Comparison of ENCODE assay signal across 28 cellular contexts in genomic region chr7:8441602-8442294, GRCh38. TPM values are rescaled to one million over a fixed set of nuclear protein-coding genes. Genes with fewer than 3 reads are reported as not detected.
DNase-seq lines count a peak whose midpoint lies in the region; ATAC-seq lines count a peak whose summit lies in the region.
"Had no signal": no experiment of that assay in that cellular context is flagged by ENCODE, and none has a peak within 500 bp of the region (broad histone marks: within the 10 kb centered on the region; RNA-seq: fewer than 3 reads in every experiment).

No MANE protein-coding gene starts in this region.

- peaks cover 80% of the 10 kb centered on the region for H3K27me3 Mint-ChIP-seq in activated CD8-positive, alpha-beta memory T cell treated with anti-CD3 and anti-CD28 coated beads, Interleukin-2, amount 10 ng/mL, durations not matched to agents 7 days and 5 days
- H3K27me3 Mint-ChIP-seq in stimulated activated naive B cell treated with anti-CD40 and anti-IgM and Interleukin-4, amounts not matched to agents 10 μg/mL and 1 μg/mL and 100 μg/mL, for 72 hours: peaks cover 69 to 75% of the 10 kb centered on the region in 2 donors

- CTCF ChIA-PET in activated CD8-positive, alpha-beta memory T cell treated with anti-CD3 and anti-CD28 coated beads, Interleukin-2, amount 10 ng/mL, durations not matched to agents 7 days and 5 days (lab: Charles Lee): interaction anchor here (1.3 kb wide), 1 partner anchor 282 kb away, joined by 3 read pairs; no protein-coding TSS in a partner anchor

- H3K4me1 Mint-ChIP-seq in activated CD8-positive, alpha-beta memory T cell treated with anti-CD3 and anti-CD28 coated beads, Interleukin-2, amount 10 ng/mL, durations not matched to agents 7 days and 5 days: peaks cover 8% of the 10 kb centered on the region
- H3K4me1 Mint-ChIP-seq in stimulated activated naive B cell treated with anti-CD40 and anti-IgM and Interleukin-4, amounts not matched to agents 10 μg/mL and 1 μg/mL and 100 μg/mL, for 72 hours: peaks cover 12 to 22% of the 10 kb centered on the region in 2 donors

- ATAC-seq in activated CD8-positive, alpha-beta memory T cell treated with anti-CD3 and anti-CD28 coated beads, Interleukin-2, amount 10 ng/mL, durations not matched to agents 7 days and 5 days: no peak
- no peak for ATAC-seq in stimulated activated naive B cell treated with anti-CD40 and anti-IgM and Interleukin-4, amounts not matched to agents 10 μg/mL and 1 μg/mL and 100 μg/mL, for 72 hours (replicated peaks)
- ATAC-seq: CD8-positive, alpha-beta T cell; HCT116; left ventricle myocardium superior; naive thymus-derived CD8-positive, alpha-beta T cell had no signal

- peak overlapping the region; percentile 32 for H3K4me3 ChIP-seq in ectodermal cell (ENCODE audit: insufficient read depth, low read depth, low read length)
- H3K4me3 ChIP-seq: PC-9 had no signal

- WGBS in ectodermal cell, 2 experiments: 0% methylated on average over 35 to 37 of the region's 38 CpGs

- peak overlapping the region; percentile 56 for H3K27ac Mint-ChIP-seq in activated CD8-positive, alpha-beta memory T cell treated with anti-CD3 and anti-CD28 coated beads, Interleukin-2, amount 10 ng/mL, durations not matched to agents 7 days and 5 days
- peak overlapping the region; percentile 56 for H3K27ac Mint-ChIP-seq in stimulated activated naive B cell treated with anti-CD40 and anti-IgM and Interleukin-4, amounts not matched to agents 10 μg/mL and 1 μg/mL and 100 μg/mL, for 72 hours
- H3K27ac Mint-ChIP-seq: activated naive CD8-positive, alpha-beta T cell; CD8-positive, alpha-beta T cell had no signal

- peaks cover 3% of the 10 kb centered on the region for H3K36me3 Mint-ChIP-seq in activated CD8-positive, alpha-beta memory T cell treated with anti-CD3 and anti-CD28 coated beads, Interleukin-2, amount 10 ng/mL, durations not matched to agents 7 days and 5 days
- H3K36me3 Mint-ChIP-seq in stimulated activated naive B cell treated with anti-CD40 and anti-IgM and Interleukin-4, amounts not matched to agents 10 μg/mL and 1 μg/mL and 100 μg/mL, for 72 hours: peaks cover 5 to 7% of the 10 kb centered on the region in 2 donors
- H3K36me3 Mint-ChIP-seq: CD8-positive, alpha-beta T cell had no signal

- H3K9me3 ChIP-seq in ectodermal cell (ENCODE audit: control insufficient read depth, low read length): no peaks in the 10 kb centered on the region

- H3K4me1 ChIP-seq in ectodermal cell (ENCODE audit: control insufficient read depth, insufficient read depth, low read length): peaks cover 19% of the 10 kb centered on the region

- H3K36me3 ChIP-seq in ectodermal cell (ENCODE audit: control insufficient read depth, insufficient read depth, low read length): no peaks in the 10 kb centered on the region
- H3K36me3 ChIP-seq: WERI-Rb-1 had no signal

- H3K27ac ChIP-seq in ectodermal cell (ENCODE audit: insufficient read depth, low read depth, low read length, poor library complexity, severe bottlenecking): no peak overlapping the region
- H3K27ac ChIP-seq: HL-60, PC-9, WERI-Rb-1 had no signal

- H3K27me3 ChIP-seq in ectodermal cell (ENCODE audit: control insufficient read depth, insufficient read depth, low read length, poor library complexity, severe bottlenecking): peaks cover 98% of the 10 kb centered on the region

- no peak overlapping the region for H3K4me3 Mint-ChIP-seq in activated CD8-positive, alpha-beta memory T cell treated with anti-CD3 and anti-CD28 coated beads, Interleukin-2, amount 10 ng/mL, durations not matched to agents 7 days and 5 days
- no peak overlapping the region for H3K4me3 Mint-ChIP-seq in stimulated activated naive B cell treated with anti-CD40 and anti-IgM and Interleukin-4, amounts not matched to agents 10 μg/mL and 1 μg/mL and 100 μg/mL, for 72 hours
- H3K4me3 Mint-ChIP-seq: activated naive CD8-positive, alpha-beta T cell; CD8-positive, alpha-beta T cell had no signal

- no peak for DNase-seq in activated CD8-positive, alpha-beta memory T cell treated with anti-CD3 and anti-CD28 coated beads, Interleukin-2, amount 10 ng/mL, durations not matched to agents 7 days and 5 days
- no peak for DNase-seq in activated CD8-positive, alpha-beta memory T cell treated with anti-CD3 and anti-CD28 coated beads, Interleukin-2, amount 50 U/mL, for 48 hours
- DNase-seq in iPS-NIHi7 (ENCODE audit: extremely low spot score) (peak; percentile 43), GM19240 (ENCODE audit: insufficient read length, low spot score) (no peak), NCI-H510A treated with DMSO at 0.1 percent for 48 hours (lab: John Stamatoyannopoulos, UW) (no peak)
- DNase-seq in stimulated activated naive B cell treated with anti-CD40 and anti-IgM and Interleukin-4, amounts not matched to agents 10 μg/mL and 1 μg/mL and 100 μg/mL, for 72 hours: no peak
- no peak for DNase-seq in stimulated activated CD4-positive, alpha-beta T cell treated with anti-CD3 and anti-CD28 coated beads, Interleukin-15, amount 100 ng/mL, for 24 hours
- DNase-seq: activated CD4-positive, alpha-beta T cell treated with anti-CD3 and anti-CD28 coated beads, Interleukin-2, amount 10 ng/mL, durations not matched to agents 7 days and 5 days; aorta; CD8-positive, alpha-beta T cell; DMS79; left ventricle myocardium superior; midbrain; naive thymus-derived CD8-positive, alpha-beta T cell; NCI-H1105 treated with DMSO at 0.1 percent for 48 hours; NCI-H2029; PC-9; Right ventricle myocardium superior; WERI-Rb-1 had no signal

- peaks cover 3% of the 10 kb centered on the region for H3K9me3 Mint-ChIP-seq in activated CD8-positive, alpha-beta memory T cell treated with anti-CD3 and anti-CD28 coated beads, Interleukin-2, amount 10 ng/mL, durations not matched to agents 7 days and 5 days (ENCODE audit: low read depth)
- H3K9me3 Mint-ChIP-seq in stimulated activated naive B cell treated with anti-CD40 and anti-IgM and Interleukin-4, amounts not matched to agents 10 μg/mL and 1 μg/mL and 100 μg/mL, for 72 hours: peaks cover 3 to 5% of the 10 kb centered on the region in 2 donors
- H3K9me3 Mint-ChIP-seq: CD8-positive, alpha-beta T cell had no signal

RNA-seq across cellular contexts. Expression of gene NXPH1, which starts 8.3 kb away (rescaled TPM):
- total RNA-seq in activated CD8-positive, alpha-beta memory T cell treated with anti-CD3 and anti-CD28 coated beads, Interleukin-2, amount 10 ng/mL, durations not matched to agents 7 days and 5 days: not detected
- polyA plus RNA-seq in ectodermal cell (2013, experiment 1 of 4): not detected
- polyA plus RNA-seq in ectodermal cell (2013, experiment 2 of 4): not detected
- polyA plus RNA-seq in ectodermal cell (2013, experiment 3 of 4): not detected
- not detected for polyA plus RNA-seq in ectodermal cell (2013, experiment 4 of 4)
- total RNA-seq: A172; activated CD4-positive, alpha-beta T cell treated with anti-CD3 and anti-CD28 coated beads, Interleukin-2, amount 10 ng/mL, durations not matched to agents 7 days and 5 days; aorta; CD8-positive, alpha-beta T cell; endothelial cell of umbilical vein; left ventricle myocardium superior; MCF 10A; naive thymus-derived CD8-positive, alpha-beta T cell; PC-9; posterior vena cava; Right ventricle myocardium superior; ureter had no signal
- polyA plus RNA-seq: aorta; endothelial cell of umbilical vein; naive thymus-derived CD8-positive, alpha-beta T cell had no signal
